In genomic region chr13:101700598-101700997, GRCh38 we compare ENCODE assay signal across 21 cellular contexts.
DNase-seq lines count a peak whose midpoint lies in the region; ATAC-seq and TF ChIP-seq lines count a peak whose summit lies in the region.
"Had no signal": no experiment of that assay in that cellular context is flagged by ENCODE, and none has a peak within 500 bp of the region (broad histone marks: within the 10 kb centered on the region; RNA-seq: fewer than 3 reads in every experiment).

No MANE protein-coding gene starts in this region.

- intact Hi-C loops in Right ventricle myocardium inferior (cut with DNase I), result no loop called here
- intact Hi-C loops in cardiac septum (cut with DNase I), result no loop called here

- DNase-seq in Right ventricle myocardium inferior (ENCODE audit: missing footprints) (no peak), cardiac septum (ENCODE audit: low spot score) (no peak), fibroblast of lung (ENCODE audit: low read depth in 2 of 2) (peak; percentile 25 to 83), medulla oblongata (ENCODE audit: extremely low spot score) (peak; percentile 61), tibial nerve (ENCODE audit: low spot score in 2 of 2) (peak in 1 of 2 donors; percentile 50), DMS153 treated with DMSO at 0.1 percent for 48 hours (lab: John Stamatoyannopoulos, UW; ENCODE audit: unreplicated experiment) (no peak)
- no peak for DNase-seq in central memory CD4-positive, alpha-beta T cell
- DNase-seq: activated CD8-positive, alpha-beta T cell treated with anti-CD3 and anti-CD28 coated beads, Interleukin-2, amount 10 ng/mL, durations not matched to agents 7 days and 5 days; activated T-cell treated with anti-CD3 and anti-CD28 coated beads, Interleukin-2, amount 50 U/mL, for 72 hours; cerebellar nuclear complex; DMS79 treated with DMSO at 0.1 percent for 48 hours; kidney glomerular epithelial cell; NCI-H1048; NCI-H2081 treated with DMSO at 0.1 percent for 48 hours; NCI-H748 treated with DMSO at 0.1 percent for 48 hours; RPMI8226; stimulated activated naive CD8-positive, alpha-beta T cell treated with anti-CD3 and anti-CD28 coated beads, Interleukin-15, Interleukin-2, amounts not matched to agents 100 U/mL and 50 U/mL, for 24 hours; SW 1271; WERI-Rb-1 had no signal

- H3K4me3 ChIP-seq in fibroblast of lung (replicated peaks in 1 of 4; ENCODE audit: control extremely low read depth in 1 of 4, insufficient read depth in 1 of 4, low read depth in 3 of 4, low read length in 4 of 4) (no peak overlapping the region), tibial nerve (no peak overlapping the region)

- 66 to 72% methylated on average over 3 of the region's 3 CpGs for WGBS in tibial nerve, 2 donors

- no peak overlapping the region for H3K4me2 ChIP-seq in fibroblast of lung (ENCODE audit: extremely low read depth, insufficient read depth, low read length)

- no peaks in the 10 kb centered on the region for H3K9me3 ChIP-seq in fibroblast of lung (ENCODE audit: control insufficient read depth, insufficient read depth, low read depth, low read length)
- no peaks in the 10 kb centered on the region for H3K9me3 ChIP-seq in tibial nerve

- no peak for TF ChIP-seq POLR2A in tibial nerve (IDR thresholded peaks at IDR 0.05)

- no peak overlapping the region for H2AFZ ChIP-seq in fibroblast of lung (ENCODE audit: low read length)

- peak in 1 of 2 donors; percentile 77 for TF ChIP-seq EP300 in tibial nerve (IDR thresholded peaks at IDR 0.05)

- H3K4me1 ChIP-seq in fibroblast of lung (ENCODE audit: control insufficient read depth, extremely low read depth, insufficient read depth, low read length), result peaks cover 2% of the 10 kb centered on the region
- H3K4me1 ChIP-seq in tibial nerve, result peaks cover 0 to 8% (median 0%) of the 10 kb centered on the region in 4 donors

- H4K20me1 ChIP-seq in fibroblast of lung (ENCODE audit: control insufficient read depth, extremely low read depth, insufficient read depth, low read length), result no peaks in the 10 kb centered on the region

- H3K27ac ChIP-seq in fibroblast of lung (ENCODE audit: insufficient read depth, low read length) (no peak overlapping the region), tibial nerve (peak overlapping the region in 3 of 4 donors; percentile 58 to 81 (median 80))
- H3K27ac ChIP-seq: 22Rv1, WERI-Rb-1 had no signal

- peak; percentile 91 for ATAC-seq in Right ventricle myocardium inferior
- ATAC-seq in HG03439 (IDR thresholded peaks at IDR 0.05; ENCODE audit: unreplicated experiment), result no peak
- ATAC-seq: activated CD8-positive, alpha-beta T cell treated with anti-CD3 and anti-CD28 coated beads, Interleukin-2, amount 10 ng/mL, durations not matched to agents 7 days and 5 days; activated T-cell treated with anti-CD3 and anti-CD28 coated beads, Interleukin-2, amount 50 U/mL, for 72 hours; stimulated activated naive CD8-positive, alpha-beta T cell treated with anti-CD3 and anti-CD28 coated beads, Interleukin-15, Interleukin-2, amounts not matched to agents 100 U/mL and 50 U/mL, for 24 hours had no signal

- H3K9ac ChIP-seq in fibroblast of lung (ENCODE audit: insufficient read depth, low read length), result no peak overlapping the region

- H3K36me3 ChIP-seq in fibroblast of lung (ENCODE audit: control insufficient read depth, insufficient read depth, low read length) (no peaks in the 10 kb centered on the region), tibial nerve (no peaks in the 10 kb centered on the region)
- H3K36me3 ChIP-seq: WERI-Rb-1 had no signal

- no peaks in the 10 kb centered on the region for H3K27me3 ChIP-seq in fibroblast of lung (ENCODE audit: control insufficient read depth, insufficient read depth, low read length)
- no peaks in the 10 kb centered on the region for H3K27me3 ChIP-seq in tibial nerve

- no peaks in the 10 kb centered on the region for H3K79me2 ChIP-seq in fibroblast of lung (ENCODE audit: control insufficient read depth, insufficient read depth, low read length)

- no peak for TF ChIP-seq CTCF in fibroblast of lung (conservative IDR thresholded peaks at IDR 0.05 in 1 of 2, IDR thresholded peaks at IDR 0.05 in 1 of 2; ENCODE audit: low read depth in 1 of 2, low read length in 2 of 2)
- no peak for TF ChIP-seq CTCF in tibial nerve (IDR thresholded peaks at IDR 0.05)

Comparison
In these comparisons a context has a peak if more than half of its experiments do, and no peak if none do; other contexts are left out.
1. DNase-seq: peak in fibroblast of lung (2 of 2) and medulla oblongata (single experiment); none in Right ventricle myocardium inferior (single experiment), cardiac septum (single experiment), DMS153 treated with DMSO at 0.1 percent for 48 hours (single experiment) and central memory CD4-positive, alpha-beta T cell (single experiment).